In genomic region chr1:172607145-172607544, GRCh38 we compare ENCODE assay signal across 1 cellular context.
TF ChIP-seq lines count a peak whose summit lies in the region.

No MANE protein-coding gene starts in this region.

TF ChIP-seq in GM12878, 131 proteins besides CTCF, POLR2A, EP300 and RAD21 (continued from another document):
- TF ChIP-seq, protein P1, sequence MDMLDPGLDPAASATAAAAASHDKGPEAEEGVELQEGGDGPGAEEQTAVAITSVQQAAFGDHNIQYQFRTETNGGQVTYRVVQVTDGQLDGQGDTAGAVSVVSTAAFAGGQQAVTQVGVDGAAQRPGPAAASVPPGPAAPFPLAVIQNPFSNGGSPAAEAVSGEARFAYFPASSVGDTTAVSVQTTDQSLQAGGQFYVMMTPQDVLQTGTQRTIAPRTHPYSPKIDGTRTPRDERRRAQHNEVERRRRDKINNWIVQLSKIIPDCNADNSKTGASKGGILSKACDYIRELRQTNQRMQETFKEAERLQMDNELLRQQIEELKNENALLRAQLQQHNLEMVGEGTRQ (IDR thresholded peaks at IDR 0.05; ENCODE audit: borderline replicate concordance, low read depth, low read length), result no peak
- TF ChIP-seq SIX5 (IDR thresholded peaks at IDR 0.05; ENCODE audit: low read depth, low read length, severe bottlenecking) (no peak), ESRRA (IDR thresholded peaks at IDR 0.05; ENCODE audit: low read length) (no peak), NR2F1 (conservative IDR thresholded peaks at IDR 0.05) (no peak), BMI1 (IDR thresholded peaks at IDR 0.05; ENCODE audit: borderline replicate concordance) (no peak)
- TF ChIP-seq, protein P2, sequence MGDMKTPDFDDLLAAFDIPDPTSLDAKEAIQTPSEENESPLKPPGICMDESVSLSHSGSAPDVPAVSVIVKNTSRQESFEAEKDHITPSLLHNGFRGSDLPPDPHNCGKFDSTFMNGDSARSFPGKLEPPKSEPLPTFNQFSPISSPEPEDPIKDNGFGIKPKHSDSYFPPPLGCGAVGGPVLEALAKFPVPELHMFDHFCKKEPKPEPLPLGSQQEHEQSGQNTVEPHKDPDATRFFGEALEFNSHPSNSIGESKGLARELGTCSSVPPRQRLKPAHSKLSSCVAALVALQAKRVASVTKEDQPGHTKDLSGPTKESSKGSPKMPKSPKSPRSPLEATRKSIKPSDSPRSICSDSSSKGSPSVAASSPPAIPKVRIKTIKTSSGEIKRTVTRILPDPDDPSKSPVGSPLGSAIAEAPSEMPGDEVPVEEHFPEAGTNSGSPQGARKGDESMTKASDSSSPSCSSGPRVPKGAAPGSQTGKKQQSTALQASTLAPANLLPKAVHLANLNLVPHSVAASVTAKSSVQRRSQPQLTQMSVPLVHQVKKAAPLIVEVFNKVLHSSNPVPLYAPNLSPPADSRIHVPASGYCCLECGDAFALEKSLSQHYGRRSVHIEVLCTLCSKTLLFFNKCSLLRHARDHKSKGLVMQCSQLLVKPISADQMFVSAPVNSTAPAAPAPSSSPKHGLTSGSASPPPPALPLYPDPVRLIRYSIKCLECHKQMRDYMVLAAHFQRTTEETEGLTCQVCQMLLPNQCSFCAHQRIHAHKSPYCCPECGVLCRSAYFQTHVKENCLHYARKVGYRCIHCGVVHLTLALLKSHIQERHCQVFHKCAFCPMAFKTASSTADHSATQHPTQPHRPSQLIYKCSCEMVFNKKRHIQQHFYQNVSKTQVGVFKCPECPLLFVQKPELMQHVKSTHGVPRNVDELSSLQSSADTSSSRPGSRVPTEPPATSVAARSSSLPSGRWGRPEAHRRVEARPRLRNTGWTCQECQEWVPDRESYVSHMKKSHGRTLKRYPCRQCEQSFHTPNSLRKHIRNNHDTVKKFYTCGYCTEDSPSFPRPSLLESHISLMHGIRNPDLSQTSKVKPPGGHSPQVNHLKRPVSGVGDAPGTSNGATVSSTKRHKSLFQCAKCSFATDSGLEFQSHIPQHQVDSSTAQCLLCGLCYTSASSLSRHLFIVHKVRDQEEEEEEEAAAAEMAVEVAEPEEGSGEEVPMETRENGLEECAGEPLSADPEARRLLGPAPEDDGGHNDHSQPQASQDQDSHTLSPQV (IDR thresholded peaks at IDR 0.05), result no peak
